Comparison of ENCODE assay signal across 31 cellular contexts in the genomic region with DNA sequence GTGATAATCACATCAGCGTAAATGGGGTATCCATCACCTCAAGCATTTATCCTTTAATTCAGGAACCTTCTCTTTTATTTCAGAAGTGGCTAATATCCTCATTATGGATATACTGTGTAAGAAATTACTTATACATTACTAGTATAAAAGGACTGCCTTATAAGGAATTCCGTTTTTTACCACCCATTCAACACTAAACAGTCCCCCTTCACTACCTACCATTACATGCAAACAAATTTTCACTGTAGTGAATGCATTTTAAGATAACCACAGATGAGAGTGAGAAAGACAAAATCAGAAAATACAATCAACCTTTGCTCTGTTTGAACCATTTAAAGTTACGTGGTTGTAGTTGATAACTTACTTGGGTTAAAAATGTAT.
DNase-seq lines count a peak whose midpoint lies in the region; ATAC-seq and TF ChIP-seq lines count a peak whose summit lies in the region.
"Had no signal": no experiment of that assay in that cellular context is flagged by ENCODE, and none has a peak within 500 bp of the region (broad histone marks: within the 10 kb centered on the region; RNA-seq: fewer than 3 reads in every experiment).

No MANE protein-coding gene starts in this region.

- H3K4me3 ChIP-seq in CD8-positive, alpha-beta T cell (ENCODE audit: low read depth, low read length): no peak overlapping the region
- H3K4me3 ChIP-seq: breast epithelium, gastrocnemius medialis, GM23248, lung, sigmoid colon had no signal

- POLR2A ChIA-PET in CD8-positive, alpha-beta T cell (lab: Charles Lee): interaction anchor here (1.4 kb wide), 2 partner anchors 89 to 99 kb away, joined by 3 read pairs; no protein-coding TSS in a partner anchor

- H3K4me3 Mint-ChIP-seq in activated CD4-positive, alpha-beta T cell treated with anti-CD3 and anti-CD28 coated beads, Interleukin-2, amount 10 ng/mL, durations not matched to agents 24 days and 14 days: no peak overlapping the region
- no peak overlapping the region for H3K4me3 Mint-ChIP-seq in CD8-positive, alpha-beta T cell
- H3K4me3 Mint-ChIP-seq in activated T-helper 17 cell treated with anti-CD3 and anti-CD28 coated beads, Interleukin-2, amount 50 U/mL, for 72 hours: peak overlapping the region; percentile 61
- H3K4me3 Mint-ChIP-seq in natural killer cell: peak overlapping the region; percentile 18
- H3K4me3 Mint-ChIP-seq: CD14-positive monocyte, HFFc6, IgD-negative memory B cell, nephron progenitor cell, type B pancreatic cell had no signal

- no peaks in the 10 kb centered on the region for H3K27me3 Mint-ChIP-seq in activated CD4-positive, alpha-beta T cell treated with anti-CD3 and anti-CD28 coated beads, Interleukin-2, amount 10 ng/mL, durations not matched to agents 24 days and 14 days
- H3K27me3 Mint-ChIP-seq in CD8-positive, alpha-beta T cell (ENCODE audit: low read depth): no peaks in the 10 kb centered on the region
- H3K27me3 Mint-ChIP-seq in activated T-helper 17 cell treated with anti-CD3 and anti-CD28 coated beads, Interleukin-2, amount 50 U/mL, for 72 hours: peaks cover 10% of the 10 kb centered on the region
- no peaks in the 10 kb centered on the region for H3K27me3 Mint-ChIP-seq in natural killer cell (ENCODE audit: low read depth in 2 of 2)
- H3K27me3 Mint-ChIP-seq: type B pancreatic cell had no signal

- H3K36me3 ChIP-seq in CD8-positive, alpha-beta T cell (ENCODE audit: insufficient read depth, low read length): no peaks in the 10 kb centered on the region
- H3K36me3 ChIP-seq: breast epithelium, gastrocnemius medialis, sigmoid colon had no signal

- no peak overlapping the region for H3K27ac ChIP-seq in CD8-positive, alpha-beta T cell (ENCODE audit: low read depth, low read length)
- H3K27ac ChIP-seq: breast epithelium, gastrocnemius medialis, GM23248, sigmoid colon had no signal

- H3K36me3 Mint-ChIP-seq in activated CD4-positive, alpha-beta T cell treated with anti-CD3 and anti-CD28 coated beads, Interleukin-2, amount 10 ng/mL, durations not matched to agents 24 days and 14 days (ENCODE audit: low read depth): peaks cover 22% of the 10 kb centered on the region
- H3K36me3 Mint-ChIP-seq in CD8-positive, alpha-beta T cell: no peaks in the 10 kb centered on the region
- H3K36me3 Mint-ChIP-seq in activated T-helper 17 cell treated with anti-CD3 and anti-CD28 coated beads, Interleukin-2, amount 50 U/mL, for 72 hours (ENCODE audit: low read depth): peaks cover 8% of the 10 kb centered on the region
- H3K36me3 Mint-ChIP-seq in natural killer cell: no peaks in the 10 kb centered on the region
- H3K36me3 Mint-ChIP-seq: CD14-positive monocyte, IgD-negative memory B cell, type B pancreatic cell had no signal

- H3K27ac Mint-ChIP-seq in activated CD4-positive, alpha-beta T cell treated with anti-CD3 and anti-CD28 coated beads, Interleukin-2, amount 10 ng/mL, durations not matched to agents 24 days and 14 days: peak overlapping the region; percentile 97
- H3K27ac Mint-ChIP-seq in CD8-positive, alpha-beta T cell: peak overlapping the region; percentile 88
- H3K27ac Mint-ChIP-seq in activated T-helper 17 cell treated with anti-CD3 and anti-CD28 coated beads, Interleukin-2, amount 50 U/mL, for 72 hours: peak overlapping the region; percentile 86
- H3K27ac Mint-ChIP-seq in natural killer cell: peak overlapping the region; percentile 78 to 86
- H3K27ac Mint-ChIP-seq: HFFc6, IgD-negative memory B cell, nephron progenitor cell, type B pancreatic cell had no signal

- intact Hi-C loops in activated CD4-positive, alpha-beta T cell treated with anti-CD3 and anti-CD28 coated beads, Interleukin-2, amount 10 ng/mL, durations not matched to agents 24 days and 14 days (cut with micrococcal nuclease): loop anchor here (1.0 to 2.0 kb wide), 4 partner anchors 18 to 59 kb away; no protein-coding TSS in a partner anchor
- intact Hi-C loops in CD8-positive, alpha-beta T cell (cut with DNase I, micrococcal nuclease): loop anchor here (1.0 to 5.0 kb wide), 3 partner anchors 18 to 41 kb away; no protein-coding TSS in a partner anchor
- intact Hi-C loops in natural killer cell (cut with micrococcal nuclease): no loop called here

- CTCF ChIA-PET in CD8-positive, alpha-beta T cell (lab: Charles Lee): interaction anchor here (0.9 kb wide), 1 partner anchor 13 kb away, joined by 3 read pairs; no protein-coding TSS in a partner anchor

- DNase-seq in activated CD4-positive, alpha-beta T cell treated with anti-CD3 and anti-CD28 coated beads, Interleukin-2, amount 10 ng/mL, durations not matched to agents 24 days and 14 days: no peak
- no peak for DNase-seq in activated CD4-positive, alpha-beta T cell treated with anti-CD3 and anti-CD28 coated beads, Interleukin-2, amount 50 U/mL, for 4 hours
- DNase-seq in CD8-positive, alpha-beta T cell: no peak
- DNase-seq in natural killer cell (no peak), midbrain (lab: John Stamatoyannopoulos, UW) (no peak), hypothalamus (lab: John Stamatoyannopoulos, UW) (no peak)
- DNase-seq: activated CD4-positive, CD25-positive, alpha-beta regulatory T cell treated with anti-CD3 and anti-CD28 coated beads, Interleukin-2, amount 50 U/mL, for 72 hours; anterior cingulate cortex; DND-41; gastrocnemius medialis; GF-D8; HFFc6; hippocampal formation; left cardiac atrium; MV-4-11; NCI-H1436 treated with DMSO at 0.1 percent for 48 hours; NCI-H226; NCI-H526 treated with DMSO at 0.1 percent for 48 hours; nephron progenitor cell; PC-3; sigmoid colon; stimulated activated CD4-positive, alpha-beta T cell treated with anti-CD3 and anti-CD28 coated beads, Interleukin-12 subunit alpha, Interleukin-12 subunit beta, amount 100 ng/mL, for 4 hours; stimulated activated CD4-positive, alpha-beta T cell treated with anti-CD3 and anti-CD28 coated beads, Interleukin-2, amount 100 ng/mL, for 48 hours had no signal

- H3K4me1 ChIP-seq in CD8-positive, alpha-beta T cell (ENCODE audit: insufficient read depth, low read length): peaks cover 35% of the 10 kb centered on the region
- H3K4me1 ChIP-seq: breast epithelium, gastrocnemius medialis, sigmoid colon had no signal

- H3K27me3 ChIP-seq in CD8-positive, alpha-beta T cell (ENCODE audit: insufficient read depth, low read length): no peaks in the 10 kb centered on the region
- H3K27me3 ChIP-seq: breast epithelium, gastrocnemius medialis, sigmoid colon had no signal

- TF ChIP-seq CTCF in CD8-positive, alpha-beta T cell (IDR thresholded peaks at IDR 0.05): no peak
- no peak for TF ChIP-seq CTCF in natural killer cell (IDR thresholded peaks at IDR 0.05)

- ATAC-seq in CD8-positive, alpha-beta T cell: peak; percentile 28
- peak; percentile 7 for ATAC-seq in activated T-helper 17 cell treated with anti-CD3 and anti-CD28 coated beads, Interleukin-2, amount 50 U/mL, for 72 hours (replicated peaks)
- ATAC-seq in natural killer cell: peak; percentile 43 to 59 (median 55)
- no peak for ATAC-seq in HG02852 (IDR thresholded peaks at IDR 0.05; ENCODE audit: unreplicated experiment)
- ATAC-seq: gastrocnemius medialis, left cardiac atrium, PC-3 had no signal

- H3K9me3 Mint-ChIP-seq in activated CD4-positive, alpha-beta T cell treated with anti-CD3 and anti-CD28 coated beads, Interleukin-2, amount 10 ng/mL, durations not matched to agents 24 days and 14 days: peaks cover 15% of the 10 kb centered on the region
- no peaks in the 10 kb centered on the region for H3K9me3 Mint-ChIP-seq in CD8-positive, alpha-beta T cell
- no peaks in the 10 kb centered on the region for H3K9me3 Mint-ChIP-seq in activated T-helper 17 cell treated with anti-CD3 and anti-CD28 coated beads, Interleukin-2, amount 50 U/mL, for 72 hours
- H3K9me3 Mint-ChIP-seq in natural killer cell: no peaks in the 10 kb centered on the region
- H3K9me3 Mint-ChIP-seq: IgD-negative memory B cell, type B pancreatic cell had no signal

- peaks cover 40% of the 10 kb centered on the region for H3K4me1 Mint-ChIP-seq in activated CD4-positive, alpha-beta T cell treated with anti-CD3 and anti-CD28 coated beads, Interleukin-2, amount 10 ng/mL, durations not matched to agents 24 days and 14 days
- H3K4me1 Mint-ChIP-seq in CD8-positive, alpha-beta T cell (ENCODE audit: low read depth): peaks cover 53% of the 10 kb centered on the region
- H3K4me1 Mint-ChIP-seq in activated T-helper 17 cell treated with anti-CD3 and anti-CD28 coated beads, Interleukin-2, amount 50 U/mL, for 72 hours: peaks cover 17% of the 10 kb centered on the region
- peaks cover 8 to 12% of the 10 kb centered on the region in 2 donors for H3K4me1 Mint-ChIP-seq in natural killer cell
- H3K4me1 Mint-ChIP-seq: CD14-positive monocyte, IgD-negative memory B cell, nephron progenitor cell had no signal

- H3K9me3 ChIP-seq in CD8-positive, alpha-beta T cell (ENCODE audit: low read length): no peaks in the 10 kb centered on the region
- H3K9me3 ChIP-seq: breast epithelium, gastrocnemius medialis, sigmoid colon had no signal

Comparison
In these comparisons a context has a peak if more than half of its experiments do, and no peak if none do; other contexts are left out.
1. H3K4me3 Mint-ChIP-seq: peak in activated T-helper 17 cell treated with anti-CD3 and anti-CD28 coated beads, Interleukin-2, amount 50 U/mL, for 72 hours (single experiment) and natural killer cell (single experiment); none in activated CD4-positive, alpha-beta T cell treated with anti-CD3 and anti-CD28 coated beads, Interleukin-2, amount 10 ng/mL, durations not matched to agents 24 days and 14 days (single experiment) and CD8-positive, alpha-beta T cell (single experiment).
2. Peak in every context shown above with its lines, with median percentiles within 50 percentile points of each other: H3K27ac Mint-ChIP-seq.